ENCODE assay signal across 8 cellular contexts in the genomic region with DNA sequence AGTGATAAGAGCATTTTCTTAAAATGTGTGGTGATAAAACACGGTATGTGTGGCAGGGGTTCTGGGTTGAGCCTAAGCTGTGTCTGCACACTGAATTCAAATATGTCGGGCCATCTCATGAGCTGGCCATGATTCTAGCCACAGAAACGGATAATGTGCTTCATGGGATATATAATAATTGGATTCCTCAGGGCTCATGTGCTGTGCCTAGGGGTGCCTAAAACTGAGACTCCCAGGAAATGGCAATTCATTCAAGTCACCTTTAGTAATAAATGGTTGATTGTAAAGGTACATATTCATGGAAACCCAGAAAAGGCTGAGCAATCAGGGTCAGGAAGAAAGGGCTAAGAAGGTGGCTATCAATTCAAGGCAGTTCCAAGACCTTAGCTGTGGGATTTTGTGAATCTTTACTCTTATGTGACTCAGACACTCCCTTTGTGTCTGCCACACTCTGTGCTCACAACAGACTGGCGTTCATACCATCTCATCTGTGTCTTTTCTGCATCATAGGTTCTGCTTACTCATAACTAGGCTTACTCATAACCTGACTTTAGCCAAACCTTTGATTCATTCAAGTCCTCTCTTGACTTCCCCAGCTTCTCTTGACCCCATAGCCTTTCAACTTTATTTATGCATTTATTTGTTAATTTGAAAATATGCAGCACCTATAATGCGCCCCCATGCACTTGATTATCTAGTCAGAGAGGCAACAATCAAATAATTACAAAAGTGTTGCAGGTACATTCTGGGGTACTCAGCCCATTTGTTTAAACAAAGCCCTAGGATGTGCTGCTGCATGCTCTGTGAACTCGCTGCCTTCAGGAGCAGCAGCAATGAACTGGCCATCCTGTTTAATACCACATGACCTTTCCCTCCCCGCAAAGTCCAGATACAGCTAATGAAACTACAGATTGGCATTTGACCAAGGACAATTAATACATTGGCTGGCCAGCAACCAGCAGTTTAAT. TPM values are rescaled to one million over a fixed set of nuclear protein-coding genes. Genes with fewer than 3 reads are reported as not detected.
A peak's percentile ranks its signal among the peaks of the same experiment; 100 is the strongest.
DNase-seq lines count a peak whose midpoint lies in the region; ATAC-seq and TF ChIP-seq lines count a peak whose summit lies in the region.

No MANE protein-coding gene starts in this region.

- TF ChIP-seq POLR2A in gastroesophageal sphincter (IDR thresholded peaks at IDR 0.05): no peak

- peak; percentile 82 for DNase-seq in GM12864 (ENCODE audit: low read depth)
- DNase-seq in epidermal melanocyte (ENCODE audit: insufficient read length, low spot score): peak; percentile 52
- DNase-seq in NCI-H187 treated with DMSO at 0.1 percent for 48 hours (lab: John Stamatoyannopoulos, UW): no peak
- DNase-seq in SK-N-DZ (ENCODE audit: low spot score): no peak
- no peak for DNase-seq in hypothalamus (lab: John Stamatoyannopoulos, UW)

- H3K4me3 ChIP-seq in GM12864 (ENCODE audit: low read depth, low read length) (no peak overlapping the region; the same call in 1 of the 2 replicates), gastroesophageal sphincter (no peak overlapping the region)

- H3K4me1 ChIP-seq in gastroesophageal sphincter: peaks cover 0 to 6% (median 0%) of the 10 kb centered on the region in 3 donors

- H3K27ac ChIP-seq in gastroesophageal sphincter: no peak overlapping the region

- H3K36me3 ChIP-seq in gastroesophageal sphincter: no peaks in the 10 kb centered on the region

- TF ChIP-seq EP300 in gastroesophageal sphincter (IDR thresholded peaks at IDR 0.05): no peak

- H3K27me3 ChIP-seq in gastroesophageal sphincter: no peaks in the 10 kb centered on the region

- ATAC-seq in GM21515 (IDR thresholded peaks at IDR 0.05; ENCODE audit: unreplicated experiment) (peak; percentile 89), HG03571 (IDR thresholded peaks at IDR 0.05; ENCODE audit: unreplicated experiment) (peak; percentile 98), gastroesophageal sphincter (no peak)

- no peaks in the 10 kb centered on the region for H3K9me3 ChIP-seq in gastroesophageal sphincter

- 58 to 87% methylated on average over 5 to 7 of the region's 7 CpGs for WGBS in gastroesophageal sphincter (ENCODE audit: low coverage in 1 of 2), 2 donors

- TF ChIP-seq CTCF in GM12864 (IDR thresholded peaks at IDR 0.05; ENCODE audit: low read depth, low read length, missing control alignments) (no peak), gastroesophageal sphincter (IDR thresholded peaks at IDR 0.05) (no peak)

RNA-seq across cellular contexts. Expression of a gene that starts 28.4 kb away (rescaled TPM):
- total RNA-seq in gastroesophageal sphincter: 10 to 100 TPM; 34.5 to 64.9 (median 52.0) TPM
- polyA plus RNA-seq in SK-N-DZ (2014; cell fraction: cytosol; rRNA removed): 16.2 and 16.5 TPM in 2 replicates
- 12.7 and 14.5 TPM in 2 replicates for polyA plus RNA-seq in SK-N-DZ (2014; cell fraction: nucleus; rRNA removed)

Comparison
In these comparisons a context has a peak if more than half of its experiments do, and no peak if none do; other contexts are left out.
1. DNase-seq: peak in GM12864 (single experiment) and epidermal melanocyte (single experiment); none in NCI-H187 treated with DMSO at 0.1 percent for 48 hours (single experiment), SK-N-DZ (single experiment) and hypothalamus (0 of 51).